In genomic region chr1:58581641-58582040, GRCh38 we compare ENCODE assay signal across 27 cellular contexts. TPM values are rescaled to one million over a fixed set of nuclear protein-coding genes. Genes with fewer than 3 reads are reported as not detected.
"Had no signal": no experiment of that assay in that cellular context is flagged by ENCODE, and none has a peak within 500 bp of the region (broad histone marks: within the 10 kb centered on the region; RNA-seq: fewer than 3 reads in every experiment).

No MANE protein-coding gene starts in this region.

- H3K9me3 ChIP-seq: lower lobe of right lung, pancreas, prostate gland, spleen, tibial nerve, uterus had no signal

- H3K36me3 ChIP-seq: lower lobe of right lung, pancreas, prostate gland, spleen, tibial nerve, uterus had no signal

- DNase-seq: hippocampal formation; kidney glomerular epithelial cell; left cardiac atrium; lower lobe of right lung; mammary epithelial cell; mesendoderm; naive thymus-derived CD4-positive, alpha-beta T cell; nucleus accumbens; pancreas; posterior cingulate gyrus; retina; right cardiac atrium; small intestine; spleen; stimulated activated CD4-positive, alpha-beta T cell treated with anti-CD3 and anti-CD28 coated beads, Interleukin-4, amount 100 ng/mL, for 24 hours; stimulated activated naive CD4-positive, alpha-beta T cell treated with Interleukin-2 at 50 U/mL for 16 hours; stimulated activated naive CD8-positive, alpha-beta T cell treated with anti-CD3 and anti-CD28 coated beads, Interleukin-15, amount 100 ng/mL, for 72 hours; substantia nigra; uterus had no signal

- H3K27ac ChIP-seq: lower lobe of right lung, pancreas, prostate gland, spleen, uterus had no signal

- H3K4me3 ChIP-seq: lower lobe of right lung, pancreas, prostate gland, spleen, tibial nerve, uterus had no signal

- H3K27me3 ChIP-seq: pancreas had no signal

- ATAC-seq: left cardiac atrium; left lobe of liver; lower lobe of right lung; naive thymus-derived CD4-positive, alpha-beta T cell; natural killer cell treated with Interleukin-12 subunit alpha and Interleukin-12 subunit beta and Interleukin-15 and Interleukin-18, amount 100 ng/mL, for 72 hours; pancreas; right cardiac atrium; sciatic nerve; stimulated activated memory B cell treated with anti-CD40 and anti-IgM and Interleukin-4, amounts not matched to agents 10 μg/mL and 1 μg/mL and 100 μg/mL, for 72 hours; stimulated activated naive CD8-positive, alpha-beta T cell treated with anti-CD3 and anti-CD28 coated beads, Interleukin-15, amount 100 ng/mL, for 72 hours had no signal

RNA-seq across cellular contexts. Expression of gene TACSTD2, which starts 4.6 kb away (rescaled TPM):
- total RNA-seq: natural killer cell treated with Interleukin-12 subunit alpha and Interleukin-12 subunit beta and Interleukin-15 and Interleukin-18, amount 100 ng/mL, for 72 hours; temporal lobe had no signal
- polyA plus RNA-seq: naive thymus-derived CD4-positive, alpha-beta T cell; neural cell had no signal
